24 cellular contexts compared by ENCODE assay signal in the genomic region with DNA sequence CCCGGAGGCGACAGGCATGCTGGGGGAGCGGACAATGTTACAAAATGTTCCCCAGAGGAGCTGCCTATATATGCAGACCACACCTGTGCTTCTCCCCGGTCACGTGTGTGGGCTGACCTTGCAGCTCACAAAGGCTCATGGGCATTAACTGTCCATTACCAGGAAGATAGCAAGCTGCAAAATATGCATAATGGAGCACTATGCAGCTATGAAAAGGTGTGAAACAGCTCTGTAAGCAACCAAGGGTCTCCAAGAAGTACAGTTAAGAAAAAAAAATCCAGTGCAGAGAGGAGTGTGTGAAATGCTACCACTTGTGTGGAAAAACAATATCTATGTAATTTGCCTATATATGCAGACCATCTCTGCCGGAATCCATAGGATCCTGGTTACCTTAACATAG. TPM values are rescaled to one million over a fixed set of nuclear protein-coding genes. Genes with fewer than 3 reads are reported as not detected.
A peak's percentile ranks its signal among the peaks of the same experiment; 100 is the strongest.
DNase-seq lines count a peak whose midpoint lies in the region; ATAC-seq and TF ChIP-seq lines count a peak whose summit lies in the region.
"Had no signal": no experiment of that assay in that cellular context is flagged by ENCODE, and none has a peak within 500 bp of the region (broad histone marks: within the 10 kb centered on the region; RNA-seq: fewer than 3 reads in every experiment).

No MANE protein-coding gene starts in this region.

- peak overlapping the region in 7 of 10 donors; percentile 4 to 94 (median 89) for H3K27ac ChIP-seq in heart right ventricle
- no peak overlapping the region for H3K27ac ChIP-seq in brain microvascular endothelial cell
- no peak overlapping the region for H3K27ac ChIP-seq in tibial nerve
- H3K27ac ChIP-seq: A549; BLaER1 treated with 17β-estradiol and CSF1 and Interleukin-3, amounts not matched to agents 10 nM and 100 nM; GM23248 had no signal

- intact Hi-C loops in heart right ventricle (cut with DNase I): loop anchor here in 2 of 10 donors (5.0 kb wide), 2 partner anchors 33 to 42 kb away; no protein-coding TSS in a partner anchor
- intact Hi-C loops in Right ventricle myocardium inferior (cut with DNase I): no loop called here

- TF ChIP-seq CTCF in heart right ventricle (IDR thresholded peaks at IDR 0.05) (no peak), nephron progenitor cell (IDR thresholded peaks at IDR 0.05) (no peak), brain microvascular endothelial cell (IDR thresholded peaks at IDR 0.05; ENCODE audit: low read depth, low read length, missing control alignments) (no peak), tibial nerve (IDR thresholded peaks at IDR 0.05) (no peak)

- TF ChIP-seq POLR2A in tibial nerve (IDR thresholded peaks at IDR 0.05): no peak

- TF ChIP-seq EP300 in Ishikawa (IDR thresholded peaks at IDR 0.05; ENCODE audit: borderline replicate concordance) (no peak), tibial nerve (IDR thresholded peaks at IDR 0.05) (no peak)

- H3K27me3 ChIP-seq in heart right ventricle (no peaks in the 10 kb centered on the region), brain microvascular endothelial cell (replicated peaks) (no peaks in the 10 kb centered on the region), tibial nerve (peaks cover 0 to 7% of the 10 kb centered on the region in 2 donors)
- H3K27me3 ChIP-seq: BE2C; BLaER1 treated with 17β-estradiol and CSF1 and Interleukin-3, amounts not matched to agents 10 nM and 100 nM had no signal

- ATAC-seq in heart right ventricle (no peak), Right ventricle myocardium inferior (no peak)
- ATAC-seq: A549, GM12878 had no signal

- H3K4me1 ChIP-seq in heart right ventricle (peaks cover 38 to 93% (median 66%) of the 10 kb centered on the region in 9 donors), tibial nerve (peaks cover 0 to 3% (median 0%) of the 10 kb centered on the region in 4 donors)
- H3K4me1 ChIP-seq: A549, BE2C had no signal

- peaks cover 3% of the 10 kb centered on the region for H3K27me3 Mint-ChIP-seq in nephron progenitor cell (ENCODE audit: low read depth, poor library complexity)

- in situ Hi-C loops in brain microvascular endothelial cell (cut with HindIII; ENCODE audit: low pct_ligation_motif_present, low sequenced_read_pairs): no loop called here

- no peaks in the 10 kb centered on the region for H3K9me3 Mint-ChIP-seq in nephron progenitor cell
- H3K9me3 Mint-ChIP-seq: CD14-positive monocyte; CD4-positive, alpha-beta T cell; CD8-positive, alpha-beta memory T cell had no signal

- DNase-seq in heart right ventricle: no peak
- DNase-seq in Right ventricle myocardium inferior (ENCODE audit: missing footprints): no peak
- DNase-seq in nephron progenitor cell: no peak
- no peak for DNase-seq in brain microvascular endothelial cell
- no peak for DNase-seq in stimulated activated CD4-positive, alpha-beta T cell treated with anti-CD3 and anti-CD28 coated beads, Interleukin-4, amount 100 ng/mL, for 1 hour
- DNase-seq in tibial nerve (ENCODE audit: low spot score in 2 of 2): no peak
- DNase-seq: 8988T; ACHN; AML-193; BE2C; CD4-positive, alpha-beta T cell; CD8-positive, alpha-beta memory T cell; DMS 273 treated with DMSO at 0.1 percent for 48 hours; DMS79; EL; GDM1; GM23248; H7; HCEC 1CT had no signal

- H3K4me3 ChIP-seq in heart right ventricle (no peak overlapping the region), brain microvascular endothelial cell (ENCODE audit: low read depth, low read length) (no peak overlapping the region), tibial nerve (no peak overlapping the region)
- H3K4me3 ChIP-seq: A549; BLaER1 treated with 17β-estradiol and CSF1 and Interleukin-3, amounts not matched to agents 10 nM and 100 nM; GM12878; GM23248 had no signal

- WGBS in heart right ventricle, 2 donors: 91 to 92% methylated on average over 6 of the region's 6 CpGs
- 83% methylated on average over 6 of the region's 6 CpGs for WGBS in tibial nerve, 2 donors

- no peak overlapping the region for H3K4me3 Mint-ChIP-seq in nephron progenitor cell
- H3K4me3 Mint-ChIP-seq: CD14-positive monocyte; CD4-positive, alpha-beta T cell; CD8-positive, alpha-beta memory T cell had no signal

- H3K4me1 Mint-ChIP-seq in nephron progenitor cell: peaks cover 71% of the 10 kb centered on the region
- H3K4me1 Mint-ChIP-seq: CD14-positive monocyte; CD8-positive, alpha-beta memory T cell had no signal

- peak overlapping the region; percentile 19 for H3K27ac Mint-ChIP-seq in nephron progenitor cell
- H3K27ac Mint-ChIP-seq: CD14-positive monocyte; CD4-positive, alpha-beta T cell had no signal

- no peaks in the 10 kb centered on the region for H3K36me3 Mint-ChIP-seq in nephron progenitor cell (ENCODE audit: low read depth)
- H3K36me3 Mint-ChIP-seq: CD14-positive monocyte; CD8-positive, alpha-beta memory T cell had no signal

- H3K36me3 ChIP-seq in heart right ventricle (peaks cover 0 to 20% (median 0%) of the 10 kb centered on the region in 9 donors), brain microvascular endothelial cell (replicated peaks) (no peaks in the 10 kb centered on the region), tibial nerve (no peaks in the 10 kb centered on the region)
- H3K36me3 ChIP-seq: BE2C; BLaER1 treated with 17β-estradiol and CSF1 and Interleukin-3, amounts not matched to agents 10 nM and 100 nM had no signal

- H3K9me3 ChIP-seq in heart right ventricle (no peaks in the 10 kb centered on the region), tibial nerve (no peaks in the 10 kb centered on the region)
- H3K9me3 ChIP-seq: A549; BE2C; BLaER1 treated with 17β-estradiol and CSF1 and Interleukin-3, amounts not matched to agents 10 nM and 100 nM had no signal

- TF ChIP-seq RAD21 in Ishikawa (IDR thresholded peaks at IDR 0.05; ENCODE audit: low read depth): no peak

TF ChIP-seq in Ishikawa, 13 proteins besides CTCF, POLR2A, EP300 and RAD21:
- TF ChIP-seq YY1 (IDR thresholded peaks at IDR 0.05; ENCODE audit: low read depth): no peak
- TF ChIP-seq TEAD4 (IDR thresholded peaks at IDR 0.05): no peak
- TF ChIP-seq, protein P1, sequence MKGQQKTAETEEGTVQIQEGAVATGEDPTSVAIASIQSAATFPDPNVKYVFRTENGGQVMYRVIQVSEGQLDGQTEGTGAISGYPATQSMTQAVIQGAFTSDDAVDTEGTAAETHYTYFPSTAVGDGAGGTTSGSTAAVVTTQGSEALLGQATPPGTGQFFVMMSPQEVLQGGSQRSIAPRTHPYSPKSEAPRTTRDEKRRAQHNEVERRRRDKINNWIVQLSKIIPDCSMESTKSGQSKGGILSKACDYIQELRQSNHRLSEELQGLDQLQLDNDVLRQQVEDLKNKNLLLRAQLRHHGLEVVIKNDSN (IDR thresholded peaks at IDR 0.05): 0 out of 2 replicates have a peak, but pooled peaks have one; percentile 13

RNA-seq across cellular contexts. Expression of a gene that starts 9.4 kb away (rescaled TPM):
- 10 to 100 TPM in 3 of 10 donors, 1 to 10 TPM in 7; 4.6 to 20.5 (median 7.9) TPM for total RNA-seq in heart right ventricle
- 10 to 100 TPM; 12.8 to 41.0 TPM for polyA plus RNA-seq in heart right ventricle
- total RNA-seq in Right ventricle myocardium inferior: 13.1 TPM
- 1 to 10 TPM in 2 of 4 donors, under 1 TPM in 1, not detected in 1; 0.30 to 4.5 (median 1.1) TPM for total RNA-seq in tibial nerve
- total RNA-seq: CD4-positive, alpha-beta T cell; CD8-positive, alpha-beta memory T cell; GM12878; GM23248 had no signal
- polyA plus RNA-seq: A549; CD14-positive monocyte; CD8-positive, alpha-beta memory T cell; GM23248 had no signal

RNA-seq across cellular contexts. Expression of a gene that starts 52.3 kb away (rescaled TPM):
- total RNA-seq in heart right ventricle (10 to 100 TPM; 21.4 to 42.0 (median 30.9) TPM), Right ventricle myocardium inferior (40.4 TPM), tibial nerve (10 to 100 TPM; 15.1 to 31.8 (median 19.5) TPM)
- polyA plus RNA-seq in heart right ventricle: 10 to 100 TPM; 11.9 to 32.8 TPM

RNA-seq across cellular contexts. Expression of a gene that starts 57.1 kb away (rescaled TPM):
- total RNA-seq in heart right ventricle (100 to 1,000 TPM; 111 to 137 (median 129) TPM), Right ventricle myocardium inferior (111 TPM), tibial nerve (10 to 100 TPM; 60.7 to 73.0 (median 64.1) TPM)
- polyA plus RNA-seq in heart right ventricle: 10 to 100 TPM; 21.4 to 38.2 TPM

Comparison
In these comparisons a context has a peak if more than half of its experiments do, and no peak if none do; other contexts are left out.
1. H3K27ac ChIP-seq: peak in heart right ventricle (7 of 10); none in brain microvascular endothelial cell (single experiment) and tibial nerve (0 of 4).